In genomic region chr5:181188700-181189362, GRCh38 we compare ENCODE assay signal across 8 cellular contexts. TPM values are rescaled to one million over a fixed set of nuclear protein-coding genes. Genes with fewer than 3 reads are reported as not detected.
A peak's percentile ranks its signal among the peaks of the same experiment; 100 is the strongest.
DNase-seq lines count a peak whose midpoint lies in the region; ATAC-seq, FAIRE-seq and TF ChIP-seq lines count a peak whose summit lies in the region.

No MANE protein-coding gene starts in this region.

- DNase-seq in RPMI8226 (peak; percentile 84), astrocyte of the cerebellum (ENCODE audit: low read depth) (peak; percentile 50), small intestine (peak; percentile 76), NCI-H82 (lab: John Stamatoyannopoulos, UW) (no peak), OCI-M2 (lab: John Stamatoyannopoulos, UW; ENCODE audit: unreplicated experiment) (no peak)

- in situ Hi-C loops in astrocyte of the cerebellum (cut with HindIII; ENCODE audit: low sequenced_read_pairs), result no loop called here

- peak overlapping the region; percentile 83 for H3K9ac ChIP-seq in ES-I3 (ENCODE audit: low read depth, low read length)
- peak overlapping the region; percentile 24 for H3K9ac ChIP-seq in iPS-18a (ENCODE audit: low read length)

- no peak for TF ChIP-seq CTCF in astrocyte of the cerebellum (IDR thresholded peaks at IDR 0.05; ENCODE audit: low read depth, low read length, missing control alignments)

- H3K4me1 ChIP-seq in ES-I3 (ENCODE audit: insufficient read depth, low read length) (no peaks in the 10 kb centered on the region; the same call in 1 of the 2 replicates), iPS-18a (ENCODE audit: control insufficient read depth, low read depth, low read length) (peaks cover 5% of the 10 kb centered on the region), small intestine (ENCODE audit: control insufficient read depth in 2 of 2, insufficient read depth in 1 of 2, low read depth in 1 of 2, low read length in 1 of 2) (no peaks in the 10 kb centered on the region)

- WGBS in small intestine, 3 donors, result 0 to 1% (median 0%) methylated on average over 35 of the region's 35 CpGs

- no peak overlapping the region for H3K27ac ChIP-seq in iPS-18a (ENCODE audit: low read length)
- peak overlapping the region; percentile 50 to 73 for H3K27ac ChIP-seq in small intestine (ENCODE audit: low read depth in 1 of 2, low read length in 1 of 2)

- H3K9me3 ChIP-seq in ES-I3 (ENCODE audit: control insufficient read depth, insufficient read depth, low read length) (no peaks in the 10 kb centered on the region), iPS-18a (ENCODE audit: control insufficient read depth, low read depth, low read length) (no peaks in the 10 kb centered on the region), small intestine (ENCODE audit: control insufficient read depth, low read depth) (no peaks in the 10 kb centered on the region)

- FAIRE-seq in small intestine (lab: Jason Lieb, UNC), result no peak

- no peak for ATAC-seq in HG03135 (IDR thresholded peaks at IDR 0.05; ENCODE audit: unreplicated experiment)

- H3K4me3 ChIP-seq in astrocyte of the cerebellum (ENCODE audit: low read depth, low read length) (peak overlapping the region; percentile 88), iPS-18a (ENCODE audit: low read length) (peak overlapping the region; percentile 80), small intestine (ENCODE audit: low read depth in 1 of 2, low read length in 2 of 2) (peak overlapping the region; percentile 68 to 75)

- H3K27me3 ChIP-seq in iPS-18a (ENCODE audit: control insufficient read depth, insufficient read depth, low read length) (peaks cover 42% of the 10 kb centered on the region), small intestine (ENCODE audit: control insufficient read depth in 2 of 2, insufficient read depth in 2 of 2, low read length in 2 of 2) (no peaks in the 10 kb centered on the region)

- H3K36me3 ChIP-seq in ES-I3 (ENCODE audit: insufficient read depth, low read length) (no peaks in the 10 kb centered on the region), iPS-18a (ENCODE audit: control insufficient read depth, low read depth, low read length) (no peaks in the 10 kb centered on the region), small intestine (ENCODE audit: control insufficient read depth in 2 of 2, insufficient read depth in 2 of 2, low read length in 2 of 2) (no peaks in the 10 kb centered on the region)

RNA-seq across cellular contexts. Expression of gene TRIM7, which starts 16.2 kb away (rescaled TPM):
- 1 to 10 TPM in 1 of 3 donors, under 1 TPM in 1, not detected in 1; 0.89 to 2.1 TPM for polyA plus RNA-seq in small intestine

RNA-seq across cellular contexts. Expression of gene TRIM41, which starts 34.2 kb away (rescaled TPM):
- polyA plus RNA-seq in small intestine, result 10 to 100 TPM; 19.2 to 25.0 (median 20.3) TPM

RNA-seq across cellular contexts. Expression of gene OR2V2, which starts 41.4 kb away (rescaled TPM):
- polyA plus RNA-seq in small intestine, result not detected

RNA-seq across cellular contexts. Expression of gene RACK1, which starts 54.9 kb away (rescaled TPM):
- polyA plus RNA-seq in small intestine, result 1,000 to 10,000 TPM; 1,482 to 2,699 (median 2,196) TPM

RNA-seq across cellular contexts. Expression of gene OR2V1, which starts 57.9 kb away (rescaled TPM):
- not detected for polyA plus RNA-seq in small intestine

Comparison
In these comparisons a context has a peak if more than half of its experiments do, and no peak if none do; other contexts are left out.
1. DNase-seq: peak in RPMI8226 (single experiment), astrocyte of the cerebellum (single experiment) and small intestine (single experiment); none in NCI-H82 (single experiment) and OCI-M2 (single experiment).
2. Peak in every context shown above with its lines, with median percentiles within 50 percentile points of each other: H3K4me3 ChIP-seq.